ENCODE assay signal across 13 cellular contexts in genomic region chr22:37219534-37219933, GRCh38. TPM values are rescaled to one million over a fixed set of nuclear protein-coding genes. Genes with fewer than 3 reads are reported as not detected.
DNase-seq lines count a peak whose midpoint lies in the region; ATAC-seq and TF ChIP-seq lines count a peak whose summit lies in the region.
"Had no signal": no experiment of that assay in that cellular context is flagged by ENCODE, and none has a peak within 500 bp of the region (broad histone marks: within the 10 kb centered on the region; RNA-seq: fewer than 3 reads in every experiment).

No MANE protein-coding gene starts in this region.

- H3K27ac Mint-ChIP-seq in naive thymus-derived CD4-positive, alpha-beta T cell, result peak overlapping the region; percentile 79 to 99 (median 91)
- H3K27ac Mint-ChIP-seq in CD14-positive monocyte, result peak overlapping the region in 1 of 7 donors; percentile 18

- peaks cover 65 to 99% (median 92%) of the 10 kb centered on the region in 7 donors for H3K4me1 Mint-ChIP-seq in naive thymus-derived CD4-positive, alpha-beta T cell
- peaks cover 55% of the 10 kb centered on the region for H3K4me1 Mint-ChIP-seq in CD14-positive monocyte

- no peaks in the 10 kb centered on the region for H3K27me3 Mint-ChIP-seq in naive thymus-derived CD4-positive, alpha-beta T cell
- peaks cover 3 to 11% (median 9%) of the 10 kb centered on the region in 3 donors for H3K27me3 Mint-ChIP-seq in CD14-positive monocyte (ENCODE audit: low read depth in 3 of 3)

- peak overlapping the region; percentile 97 for H3K27ac ChIP-seq in OCI-LY3 (ENCODE audit: low read length)
- peak overlapping the region; percentile 77 for H3K27ac ChIP-seq in naive thymus-derived CD4-positive, alpha-beta T cell (ENCODE audit: low read depth, low read length)
- H3K27ac ChIP-seq in tibial artery, result no peak overlapping the region
- H3K27ac ChIP-seq: cardiac muscle cell had no signal

- peak; percentile 12 for TF ChIP-seq POLR2A in GM15510 (IDR thresholded peaks at IDR 0.05; ENCODE audit: borderline replicate concordance, extremely low read depth, insufficient read length)

- CTCF ChIA-PET in naive thymus-derived CD4-positive, alpha-beta T cell (lab: Charles Lee), result interaction anchor here (0.6 to 6.6 kb wide), 11 partner anchors 11 to 114 kb away, joined by 3 to 49 read pairs (median 8); partner anchors contain the start of gene RAC2

- peak overlapping the region; percentile 93 for H3K9ac ChIP-seq in OCI-LY3 (ENCODE audit: low read length)

- H3K36me3 Mint-ChIP-seq in naive thymus-derived CD4-positive, alpha-beta T cell, result peaks cover 8 to 57% (median 31%) of the 10 kb centered on the region in 5 donors
- H3K36me3 Mint-ChIP-seq in CD14-positive monocyte, result peaks cover 18% of the 10 kb centered on the region in 2 donors

- no peak for TF ChIP-seq CTCF in OCI-LY3 (IDR thresholded peaks at IDR 0.05; ENCODE audit: low read depth, low read length)
- TF ChIP-seq CTCF in CD14-positive monocyte (IDR thresholded peaks at IDR 0.05), result no peak
- no peak for TF ChIP-seq CTCF in tibial artery (IDR thresholded peaks at IDR 0.05)

- H3K4me3 Mint-ChIP-seq in naive thymus-derived CD4-positive, alpha-beta T cell, result peak overlapping the region; percentile 74 to 92 (median 83)
- no peak overlapping the region for H3K4me3 Mint-ChIP-seq in CD14-positive monocyte

- H3K9me3 Mint-ChIP-seq in naive thymus-derived CD4-positive, alpha-beta T cell, result peaks cover 0 to 8% (median 2%) of the 10 kb centered on the region in 11 donors
- peaks cover 1 to 11% (median 6%) of the 10 kb centered on the region in 7 donors for H3K9me3 Mint-ChIP-seq in CD14-positive monocyte

- peaks cover 38% of the 10 kb centered on the region for H3K79me2 ChIP-seq in OCI-LY3 (ENCODE audit: low read length)

- peak overlapping the region; percentile 90 for H3K4me2 ChIP-seq in OCI-LY3 (ENCODE audit: low read length)

- intact Hi-C loops in naive thymus-derived CD4-positive, alpha-beta T cell (cut with micrococcal nuclease), result loop anchor here (1.0 kb wide), 7 partner anchors 11 to 42 kb away; partner anchors contain the start of gene RAC2 (in 1 of the 2)
- intact Hi-C loops in CD14-positive monocyte (cut with micrococcal nuclease) (no loop called here), left colon (cut with DNase I, micrococcal nuclease) (no loop called here), tibial artery (cut with DNase I; ENCODE audit: low total_unique reads) (no loop called here)

- DNase-seq in naive thymus-derived CD4-positive, alpha-beta T cell, result peak in 2 of 9 donors; percentile 35 to 58
- DNase-seq in CD14-positive monocyte (ENCODE audit: low spot score) (no peak), left colon (no peak), tibial artery (no peak)
- DNase-seq: DMS 273 treated with DMSO at 0.1 percent for 48 hours, SHP77 treated with DMSO at 0.1 percent for 48 hours had no signal

- peak overlapping the region; percentile 70 for H3K4me3 ChIP-seq in OCI-LY3 (ENCODE audit: low read length)
- H3K4me3 ChIP-seq in naive thymus-derived CD4-positive, alpha-beta T cell (ENCODE audit: low read length), result peak overlapping the region; percentile 55
- H3K4me3 ChIP-seq in tibial artery, result no peak overlapping the region
- H3K4me3 ChIP-seq: cardiac muscle cell, K562, left lung had no signal

- peaks cover 10% of the 10 kb centered on the region; the same call in 1 of the 2 replicates for H3K9me3 ChIP-seq in OCI-LY3 (ENCODE audit: insufficient read depth, low read length)
- H3K9me3 ChIP-seq in naive thymus-derived CD4-positive, alpha-beta T cell (ENCODE audit: control insufficient read depth in 2 of 3, low read length in 3 of 3), result no peaks in the 10 kb centered on the region
- no peaks in the 10 kb centered on the region for H3K9me3 ChIP-seq in tibial artery
- H3K9me3 ChIP-seq: left lung had no signal

- peaks cover 56% of the 10 kb centered on the region for H3K36me3 ChIP-seq in OCI-LY3 (replicated peaks; ENCODE audit: low read depth, low read length)
- peaks cover 0 to 13% (median under 1%) of the 10 kb centered on the region in 3 experiments for H3K36me3 ChIP-seq in naive thymus-derived CD4-positive, alpha-beta T cell (ENCODE audit: control insufficient read depth in 2 of 3, insufficient read depth in 3 of 3, low read length in 3 of 3)
- no peaks in the 10 kb centered on the region for H3K36me3 ChIP-seq in tibial artery
- H3K36me3 ChIP-seq: cardiac muscle cell had no signal

- POLR2A ChIA-PET in naive thymus-derived CD4-positive, alpha-beta T cell (lab: Charles Lee), result interaction anchor here (0.6 to 22.1 kb wide), 8 partner anchors 12 to 443 kb away, joined by 3 to 335 read pairs (median 8); partner anchors contain the start of genes IFT27 and RAC2

- H4K20me1 ChIP-seq in OCI-LY3 (ENCODE audit: insufficient read depth, low read length), result no peaks in the 10 kb centered on the region

- no peak overlapping the region for H2AFZ ChIP-seq in OCI-LY3 (ENCODE audit: low read depth, low read length)

- no peaks in the 10 kb centered on the region for H3K27me3 ChIP-seq in OCI-LY3 (ENCODE audit: low read depth, low read length)
- H3K27me3 ChIP-seq in naive thymus-derived CD4-positive, alpha-beta T cell (ENCODE audit: control insufficient read depth in 2 of 2, insufficient read depth in 2 of 2, low read length in 2 of 2), result no peaks in the 10 kb centered on the region
- peaks cover 0 to 37% of the 10 kb centered on the region in 2 donors for H3K27me3 ChIP-seq in tibial artery
- H3K27me3 ChIP-seq: cardiac muscle cell had no signal

- peak; percentile 3 for ATAC-seq in GM21423 (IDR thresholded peaks at IDR 0.05; ENCODE audit: unreplicated experiment)
- no peak for ATAC-seq in naive thymus-derived CD4-positive, alpha-beta T cell
- no peak for ATAC-seq in left colon
- ATAC-seq: K562 had no signal

- peaks cover 70% of the 10 kb centered on the region for H3K4me1 ChIP-seq in OCI-LY3 (ENCODE audit: low read length)
- peaks cover 67 to 83% of the 10 kb centered on the region in 2 donors for H3K4me1 ChIP-seq in naive thymus-derived CD4-positive, alpha-beta T cell (ENCODE audit: control insufficient read depth in 2 of 2, insufficient read depth in 2 of 2, low read length in 2 of 2)
- H3K4me1 ChIP-seq in tibial artery, result no peaks in the 10 kb centered on the region

RNA-seq across cellular contexts. Expression of gene SSTR3, which starts 7.3 kb away (rescaled TPM):
- total RNA-seq in naive thymus-derived CD4-positive, alpha-beta T cell, result 10 to 100 TPM in 2 of 5 experiments, 1 to 10 TPM in 3; 3.9 to 30.4 (median 6.4) TPM
- 1 to 10 TPM; 5.8 to 9.5 TPM for polyA plus RNA-seq in naive thymus-derived CD4-positive, alpha-beta T cell
- polyA plus RNA-seq in CD14-positive monocyte, result not detected
- under 1 TPM in 1 of 2 donors, not detected in 1; 0.17 TPM for total RNA-seq in left colon
- total RNA-seq: K562, urinary bladder had no signal
- polyA plus RNA-seq: cardiac muscle cell, urinary bladder had no signal

RNA-seq across cellular contexts. Expression of gene RAC2, which starts 24.5 kb away (rescaled TPM):
- 100 to 1,000 TPM; 263 to 886 (median 301) TPM for total RNA-seq in naive thymus-derived CD4-positive, alpha-beta T cell
- polyA plus RNA-seq in naive thymus-derived CD4-positive, alpha-beta T cell, result 100 to 1,000 TPM; 838 to 852 TPM
- polyA plus RNA-seq in CD14-positive monocyte, result 100 to 1,000 TPM; 360 to 529 TPM
- total RNA-seq in left colon, result 10 to 100 TPM; 20.9 to 22.6 TPM

RNA-seq across cellular contexts. Expression of gene C1QTNF6, which starts 31.5 kb away (rescaled TPM):
- total RNA-seq in naive thymus-derived CD4-positive, alpha-beta T cell, result 10 to 100 TPM; 12.4 to 27.6 (median 20.2) TPM
- 1 to 10 TPM; 1.1 to 2.4 TPM for polyA plus RNA-seq in naive thymus-derived CD4-positive, alpha-beta T cell
- under 1 TPM; 0.14 to 0.24 TPM for polyA plus RNA-seq in CD14-positive monocyte
- total RNA-seq in left colon, result 10 to 100 TPM in 1 of 2 donors, 1 to 10 TPM in 1; 9.9 to 14.2 TPM

Comparison
In these comparisons a context has a peak if more than half of its experiments do, and no peak if none do; other contexts are left out.
1. H3K27ac ChIP-seq: peak in OCI-LY3 (single experiment) and naive thymus-derived CD4-positive, alpha-beta T cell (single experiment); none in tibial artery (0 of 2).
2. H3K4me3 ChIP-seq: peak in OCI-LY3 (single experiment) and naive thymus-derived CD4-positive, alpha-beta T cell (single experiment); none in tibial artery (0 of 2).
3. H3K4me3 Mint-ChIP-seq: peak in naive thymus-derived CD4-positive, alpha-beta T cell (10 of 10); none in CD14-positive monocyte (0 of 2).
4. RNA of gene SSTR3, which starts 7.3 kb away (total RNA-seq): 3.9 to 30.4 TPM in naive thymus-derived CD4-positive, alpha-beta T cell; 0.17 TPM in left colon; every median in the first group is over 4 times any median in the second.
5. RNA of gene RAC2, which starts 24.5 kb away (total RNA-seq): 263 to 886 TPM in naive thymus-derived CD4-positive, alpha-beta T cell; 20.9 to 22.6 TPM in left colon; every median in the first group is over 10 times any median in the second.
6. intact Hi-C loops: an anchor here in naive thymus-derived CD4-positive, alpha-beta T cell (1.0 kb wide); none called in CD14-positive monocyte, left colon and tibial artery.